In the genomic region with DNA sequence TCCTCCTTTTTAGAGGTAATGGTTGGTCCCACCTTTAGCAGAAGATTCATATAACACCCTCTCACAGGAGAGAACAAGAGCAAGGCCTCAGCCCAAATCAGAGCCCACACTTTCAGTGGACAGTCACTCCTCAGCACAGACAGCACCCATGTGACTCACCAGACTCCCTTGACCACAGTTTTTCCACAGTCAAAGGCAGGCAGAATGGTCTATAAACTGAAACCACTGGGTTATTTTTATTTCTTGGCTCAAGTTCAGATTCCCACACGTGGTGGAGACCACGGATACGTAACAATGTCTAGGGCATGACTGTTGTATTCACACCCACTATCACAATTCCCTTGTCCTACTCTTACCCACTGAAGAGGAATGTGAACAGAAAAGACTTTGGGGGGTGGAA, we compare ENCODE assay signal across 12 cellular contexts.
DNase-seq lines count a peak whose midpoint lies in the region; ATAC-seq and TF ChIP-seq lines count a peak whose summit lies in the region.
"Had no signal": no experiment of that assay in that cellular context is flagged by ENCODE, and none has a peak within 500 bp of the region (broad histone marks: within the 10 kb centered on the region; RNA-seq: fewer than 3 reads in every experiment).

No MANE protein-coding gene starts in this region.

- peaks cover 3% of the 10 kb centered on the region for H3K36me3 Mint-ChIP-seq in activated naive CD4-positive, alpha-beta T cell treated with anti-CD3 and anti-CD28 coated beads for 36 hours (ENCODE audit: low read depth)

- no peak overlapping the region for H3K9ac ChIP-seq in BLaER1 treated with 17β-estradiol and CSF1 and Interleukin-3, amounts not matched to agents 10 nM and 100 nM

- no peaks in the 10 kb centered on the region for H3K27me3 ChIP-seq in BLaER1 treated with 17β-estradiol and CSF1 and Interleukin-3, amounts not matched to agents 10 nM and 100 nM
- no peaks in the 10 kb centered on the region for H3K27me3 ChIP-seq in adrenal gland
- H3K27me3 ChIP-seq: neutrophil had no signal

- CTCF ChIA-PET in activated naive CD4-positive, alpha-beta T cell treated with anti-CD3 and anti-CD28 coated beads for 36 hours (lab: Charles Lee) = no interaction called here

- peaks cover 1% of the 10 kb centered on the region for H3K9me3 Mint-ChIP-seq in activated naive CD4-positive, alpha-beta T cell treated with anti-CD3 and anti-CD28 coated beads for 36 hours

- no peak overlapping the region for H3K4me3 ChIP-seq in BLaER1 treated with 17β-estradiol and CSF1 and Interleukin-3, amounts not matched to agents 10 nM and 100 nM
- H3K4me3 ChIP-seq in adrenal gland = no peak overlapping the region

- H3K9me3 ChIP-seq in BLaER1 treated with 17β-estradiol and CSF1 and Interleukin-3, amounts not matched to agents 10 nM and 100 nM (replicated peaks in 1 of 11) = peaks cover 0 to 19% (median 8%) of the 10 kb centered on the region in 11 experiments; a peak in 15 of 22 replicates
- no peaks in the 10 kb centered on the region for H3K9me3 ChIP-seq in adrenal gland (replicated peaks in 1 of 3)
- H3K9me3 ChIP-seq: neutrophil had no signal

- H3K36me3 ChIP-seq in BLaER1 treated with 17β-estradiol and CSF1 and Interleukin-3, amounts not matched to agents 10 nM and 100 nM = peaks cover 0 to 7% (median 0%) of the 10 kb centered on the region in 11 experiments; a peak in 1 of 22 replicates
- no peaks in the 10 kb centered on the region for H3K36me3 ChIP-seq in adrenal gland (replicated peaks in 1 of 2)
- H3K36me3 ChIP-seq: neutrophil had no signal

- no peak overlapping the region for H3K27ac Mint-ChIP-seq in activated naive CD4-positive, alpha-beta T cell treated with anti-CD3 and anti-CD28 coated beads for 36 hours
- H3K27ac Mint-ChIP-seq: activated CD4-positive, alpha-beta T cell treated with anti-CD3 and anti-CD28 coated beads, Interleukin-2, amount 10 ng/mL, durations not matched to agents 24 days and 14 days had no signal

- peak; percentile 51 for ATAC-seq in HG02885 (IDR thresholded peaks at IDR 0.05; ENCODE audit: poor library complexity, unreplicated experiment)

- TF ChIP-seq POLR2A in adrenal gland (IDR thresholded peaks at IDR 0.05) = no peak

- peaks cover 6 to 15% (median 8%) of the 10 kb centered on the region in 10 experiments; a peak in 17 of 20 replicates for H3K4me1 ChIP-seq in BLaER1 treated with 17β-estradiol and CSF1 and Interleukin-3, amounts not matched to agents 10 nM and 100 nM
- H3K4me1 ChIP-seq in adrenal gland (replicated peaks in 1 of 2) = no peaks in the 10 kb centered on the region

- peak in 4 of 7 donors; percentile 3 to 28 (median 16) for DNase-seq in adrenal gland
- peak; percentile 89 for DNase-seq in kidney glomerular epithelial cell (lab: John Stamatoyannopoulos, UW)
- no peak for DNase-seq in COR-L47 (lab: John Stamatoyannopoulos, UW)
- no peak for DNase-seq in stimulated activated CD4-positive, alpha-beta T cell treated with anti-CD3 and anti-CD28 coated beads, Interleukin-4, amount 100 ng/mL, for 24 hours
- no peak for DNase-seq in cerebellum (ENCODE audit: low spot score)
- no peak for DNase-seq in activated naive CD4-positive, alpha-beta T cell treated with anti-CD3 and anti-CD28 coated beads for 36 hours
- DNase-seq: activated CD4-positive, alpha-beta T cell treated with anti-CD3 and anti-CD28 coated beads, Interleukin-2, amount 10 ng/mL, durations not matched to agents 24 days and 14 days; erythroblast; NCI-H1436 had no signal

- 16 to 40% (median 29%) methylated on average over 3 of the region's 3 CpGs for WGBS in adrenal gland, 4 donors

- intact Hi-C loops in adrenal gland (cut with DNase I) = no loop called here
- intact Hi-C loops in activated naive CD4-positive, alpha-beta T cell treated with anti-CD3 and anti-CD28 coated beads for 36 hours (cut with micrococcal nuclease) = no loop called here

- H3K27me3 Mint-ChIP-seq in activated naive CD4-positive, alpha-beta T cell treated with anti-CD3 and anti-CD28 coated beads for 36 hours (ENCODE audit: low read depth) = no peaks in the 10 kb centered on the region
- H3K27me3 Mint-ChIP-seq: activated CD4-positive, alpha-beta T cell treated with anti-CD3 and anti-CD28 coated beads, Interleukin-2, amount 10 ng/mL, durations not matched to agents 24 days and 14 days had no signal

- peak overlapping the region; percentile 8 to 57 (median 29); a peak in 17 of 22 replicates for H3K4me2 ChIP-seq in BLaER1 treated with 17β-estradiol and CSF1 and Interleukin-3, amounts not matched to agents 10 nM and 100 nM

- H3K4me3 Mint-ChIP-seq in activated naive CD4-positive, alpha-beta T cell treated with anti-CD3 and anti-CD28 coated beads for 36 hours = no peak overlapping the region
- H3K4me3 Mint-ChIP-seq: activated CD4-positive, alpha-beta T cell treated with anti-CD3 and anti-CD28 coated beads, Interleukin-2, amount 10 ng/mL, durations not matched to agents 24 days and 14 days had no signal

- H3K4me1 Mint-ChIP-seq in activated naive CD4-positive, alpha-beta T cell treated with anti-CD3 and anti-CD28 coated beads for 36 hours (ENCODE audit: low read depth) = no peaks in the 10 kb centered on the region
- H3K4me1 Mint-ChIP-seq: activated CD4-positive, alpha-beta T cell treated with anti-CD3 and anti-CD28 coated beads, Interleukin-2, amount 10 ng/mL, durations not matched to agents 24 days and 14 days had no signal

- TF ChIP-seq CTCF in adrenal gland (IDR thresholded peaks at IDR 0.05) = no peak

- peaks cover 0 to 4% (median 0%) of the 10 kb centered on the region in 11 experiments; a peak in 1 of 22 replicates for H4K20me1 ChIP-seq in BLaER1 treated with 17β-estradiol and CSF1 and Interleukin-3, amounts not matched to agents 10 nM and 100 nM

- H3K27ac ChIP-seq in BLaER1 treated with 17β-estradiol and CSF1 and Interleukin-3, amounts not matched to agents 10 nM and 100 nM = no peak overlapping the region
- no peak overlapping the region for H3K27ac ChIP-seq in adrenal gland
- H3K27ac ChIP-seq: neutrophil had no signal

Comparison
In these comparisons a context has a peak if more than half of its experiments do, and no peak if none do; other contexts are left out.
1. DNase-seq: peak in adrenal gland (4 of 7) and kidney glomerular epithelial cell (single experiment); none in COR-L47 (single experiment), stimulated activated CD4-positive, alpha-beta T cell treated with anti-CD3 and anti-CD28 coated beads, Interleukin-4, amount 100 ng/mL, for 24 hours (single experiment), cerebellum (single experiment) and activated naive CD4-positive, alpha-beta T cell treated with anti-CD3 and anti-CD28 coated beads for 36 hours (single experiment).